Comparison of ENCODE assay signal across 8 cellular contexts in the genomic region with DNA sequence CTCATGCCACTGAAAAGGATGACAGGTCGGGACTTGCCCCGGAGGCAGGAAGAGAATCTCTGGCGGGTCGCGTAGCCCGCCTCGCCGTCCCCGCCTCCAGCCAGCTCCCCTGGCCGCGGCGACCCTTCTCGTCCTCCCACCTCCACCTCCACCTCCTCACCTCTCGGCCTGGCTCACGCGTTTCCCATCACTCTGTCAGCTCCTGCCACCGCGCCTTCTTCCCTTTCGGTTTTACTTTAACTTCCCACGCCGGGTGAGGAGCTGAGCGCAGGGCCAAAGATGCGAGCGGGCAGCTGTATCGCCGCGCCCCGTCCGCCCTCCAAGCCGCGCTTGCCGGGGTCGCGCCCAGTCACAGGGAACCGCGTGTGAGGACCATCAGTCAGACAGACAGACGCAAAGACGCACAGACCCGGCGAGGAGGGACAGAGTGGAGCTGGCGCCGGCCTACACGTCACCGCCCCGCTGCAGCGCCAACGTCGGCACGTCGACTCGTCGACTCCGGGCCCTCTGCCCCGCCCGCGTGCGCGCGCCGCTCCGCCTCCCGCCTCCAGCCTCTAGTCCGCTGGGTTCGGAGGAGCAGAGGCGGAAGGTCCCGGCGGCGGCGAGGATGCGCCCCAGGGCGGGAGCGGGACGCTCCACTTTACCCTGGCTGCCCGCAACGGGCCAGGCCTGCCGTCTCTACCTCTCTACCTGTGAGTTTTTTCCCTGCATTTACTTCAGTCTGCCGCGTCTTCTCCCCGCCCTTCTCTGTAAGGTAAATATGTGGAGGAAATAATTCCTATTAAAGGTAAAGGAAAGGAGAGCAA. TPM values are rescaled to one million over a fixed set of nuclear protein-coding genes. Genes with fewer than 3 reads are reported as not detected.
DNase-seq lines count a peak whose midpoint lies in the region; ATAC-seq and TF ChIP-seq lines count a peak whose summit lies in the region.

A gene with protein sequence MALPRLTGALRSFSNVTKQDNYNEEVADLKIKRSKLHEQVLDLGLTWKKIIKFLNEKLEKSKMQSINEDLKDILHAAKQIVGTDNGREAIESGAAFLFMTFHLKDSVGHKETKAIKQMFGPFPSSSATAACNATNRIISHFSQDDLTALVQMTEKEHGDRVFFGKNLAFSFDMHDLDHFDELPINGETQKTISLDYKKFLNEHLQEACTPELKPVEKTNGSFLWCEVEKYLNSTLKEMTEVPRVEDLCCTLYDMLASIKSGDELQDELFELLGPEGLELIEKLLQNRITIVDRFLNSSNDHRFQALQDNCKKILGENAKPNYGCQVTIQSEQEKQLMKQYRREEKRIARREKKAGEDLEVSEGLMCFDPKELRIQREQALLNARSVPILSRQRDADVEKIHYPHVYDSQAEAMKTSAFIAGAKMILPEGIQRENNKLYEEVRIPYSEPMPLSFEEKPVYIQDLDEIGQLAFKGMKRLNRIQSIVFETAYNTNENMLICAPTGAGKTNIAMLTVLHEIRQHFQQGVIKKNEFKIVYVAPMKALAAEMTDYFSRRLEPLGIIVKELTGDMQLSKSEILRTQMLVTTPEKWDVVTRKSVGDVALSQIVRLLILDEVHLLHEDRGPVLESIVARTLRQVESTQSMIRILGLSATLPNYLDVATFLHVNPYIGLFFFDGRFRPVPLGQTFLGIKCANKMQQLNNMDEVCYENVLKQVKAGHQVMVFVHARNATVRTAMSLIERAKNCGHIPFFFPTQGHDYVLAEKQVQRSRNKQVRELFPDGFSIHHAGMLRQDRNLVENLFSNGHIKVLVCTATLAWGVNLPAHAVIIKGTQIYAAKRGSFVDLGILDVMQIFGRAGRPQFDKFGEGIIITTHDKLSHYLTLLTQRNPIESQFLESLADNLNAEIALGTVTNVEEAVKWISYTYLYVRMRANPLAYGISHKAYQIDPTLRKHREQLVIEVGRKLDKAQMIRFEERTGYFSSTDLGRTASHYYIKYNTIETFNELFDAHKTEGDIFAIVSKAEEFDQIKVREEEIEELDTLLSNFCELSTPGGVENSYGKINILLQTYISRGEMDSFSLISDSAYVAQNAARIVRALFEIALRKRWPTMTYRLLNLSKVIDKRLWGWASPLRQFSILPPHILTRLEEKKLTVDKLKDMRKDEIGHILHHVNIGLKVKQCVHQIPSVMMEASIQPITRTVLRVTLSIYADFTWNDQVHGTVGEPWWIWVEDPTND (N-terminal part only) (minus strand): TSS at position 429 of the 806 bp plus-strand sequence. CDS start 13,332 bp downstream, outside the sequence.

- H3K4me3 ChIP-seq in GM23338 (peak within 1 kb of the TSS; percentile 74), RWPE2 (ENCODE audit: severe bottlenecking) (peak within 1 kb of the TSS; percentile 69), fibroblast of pulmonary artery (replicated peaks; ENCODE audit: low read depth, low read length) (peak within 1 kb of the TSS; percentile 86)

- ATAC-seq in GM23338 (peak; percentile 92), RWPE2 (ENCODE audit: low read depth) (peak; percentile 98)

- H3K9me2 ChIP-seq in GM23338 (ENCODE audit: insufficient read depth), result no peaks in the 10 kb centered on the region

- peak within 1 kb of the TSS; percentile 40; the same call in 1 of the 2 replicates for H2AFZ ChIP-seq in GM23338

- DNase-seq in EL, result peak; percentile 94
- peak; percentile 94 for DNase-seq in GM23338 (ENCODE audit: low spot score)
- DNase-seq in Kasumi-1 (lab: John Stamatoyannopoulos, UW), result peak; percentile 92 to 94
- DNase-seq in RWPE2 (ENCODE audit: low spot score), result peak; percentile 92
- DNase-seq in activated T-helper 2 cell treated with anti-CD3 and anti-CD28 coated beads, Interferon-gamma antibody, Interleukin-2, Interleukin-4, amounts not matched to agents 10 μg/mL and 5 μg/mL and 100 μg/mL, durations not matched to agents 14 hours and 24 hours and 36 hours (ENCODE audit: low spot score), result peak; percentile 89
- peak; percentile 92 for DNase-seq in fibroblast of pulmonary artery (ENCODE audit: low read depth)
- peak; percentile 91 for DNase-seq in nephron progenitor cell

- H4K20me1 ChIP-seq in GM23338 (replicated peaks; ENCODE audit: insufficient read depth), result no peaks in the 10 kb centered on the region

- H3K27ac ChIP-seq in GM23338 (ENCODE audit: low read depth), result peak within 1 kb of the TSS; percentile 78
- H3K27ac ChIP-seq in RWPE2 (ENCODE audit: poor library complexity, severe bottlenecking), result peak within 1 kb of the TSS; percentile 76

- intact Hi-C loops in activated T-helper 2 cell treated with anti-CD3 and anti-CD28 coated beads, Interferon-gamma antibody, Interleukin-2, Interleukin-4, amounts not matched to agents 10 μg/mL and 5 μg/mL and 100 μg/mL, durations not matched to agents 14 hours and 24 hours and 36 hours (cut with micrococcal nuclease), result no loop called here

- H3K36me3 ChIP-seq in GM23338 (ENCODE audit: insufficient read depth) (no peaks in the 10 kb centered on the region), RWPE2 (ENCODE audit: low read depth) (peaks cover 27% of the 10 kb centered on the region)

- no peaks in the 10 kb centered on the region; the same call in 1 of the 3 replicates for H3K36me3 Mint-ChIP-seq in GM23338 (ENCODE audit: low read depth)
- peaks cover 19% of the 10 kb centered on the region for H3K36me3 Mint-ChIP-seq in activated T-helper 2 cell treated with anti-CD3 and anti-CD28 coated beads, Interferon-gamma antibody, Interleukin-2, Interleukin-4, amounts not matched to agents 10 μg/mL and 5 μg/mL and 100 μg/mL, durations not matched to agents 14 hours and 24 hours and 36 hours (ENCODE audit: low read depth)
- peaks cover 12% of the 10 kb centered on the region for H3K36me3 Mint-ChIP-seq in nephron progenitor cell (ENCODE audit: low read depth)
- H3K36me3 Mint-ChIP-seq in stimulated activated naive CD8-positive, alpha-beta T cell treated with anti-CD3 and anti-CD28 coated beads, Interleukin-15, Interleukin-2, amounts not matched to agents 100 ng/mL and 50 ng/mL, for 24 hours (ENCODE audit: low read depth), result peaks cover 20% of the 10 kb centered on the region

- peaks cover 52% of the 10 kb centered on the region for H3K4me1 Mint-ChIP-seq in GM23338
- H3K4me1 Mint-ChIP-seq in activated T-helper 2 cell treated with anti-CD3 and anti-CD28 coated beads, Interferon-gamma antibody, Interleukin-2, Interleukin-4, amounts not matched to agents 10 μg/mL and 5 μg/mL and 100 μg/mL, durations not matched to agents 14 hours and 24 hours and 36 hours (ENCODE audit: low read depth), result peaks cover 39% of the 10 kb centered on the region
- H3K4me1 Mint-ChIP-seq in nephron progenitor cell, result peaks cover 55% of the 10 kb centered on the region
- H3K4me1 Mint-ChIP-seq in stimulated activated naive CD8-positive, alpha-beta T cell treated with anti-CD3 and anti-CD28 coated beads, Interleukin-15, Interleukin-2, amounts not matched to agents 100 ng/mL and 50 ng/mL, for 24 hours (ENCODE audit: low read depth), result peaks cover 55% of the 10 kb centered on the region

- no peaks in the 10 kb centered on the region; the same call in 1 of the 3 replicates for H3K9me3 Mint-ChIP-seq in GM23338
- peaks cover 3% of the 10 kb centered on the region for H3K9me3 Mint-ChIP-seq in activated T-helper 2 cell treated with anti-CD3 and anti-CD28 coated beads, Interferon-gamma antibody, Interleukin-2, Interleukin-4, amounts not matched to agents 10 μg/mL and 5 μg/mL and 100 μg/mL, durations not matched to agents 14 hours and 24 hours and 36 hours
- H3K9me3 Mint-ChIP-seq in nephron progenitor cell, result peaks cover 8% of the 10 kb centered on the region
- H3K9me3 Mint-ChIP-seq in stimulated activated naive CD8-positive, alpha-beta T cell treated with anti-CD3 and anti-CD28 coated beads, Interleukin-15, Interleukin-2, amounts not matched to agents 100 ng/mL and 50 ng/mL, for 24 hours, result no peaks in the 10 kb centered on the region

- H3K79me2 ChIP-seq in GM23338 (replicated peaks; ENCODE audit: insufficient read depth), result peaks cover 46% of the 10 kb centered on the region

- peak within 1 kb of the TSS; percentile 99 for H3K4me3 Mint-ChIP-seq in GM23338
- H3K4me3 Mint-ChIP-seq in activated T-helper 2 cell treated with anti-CD3 and anti-CD28 coated beads, Interferon-gamma antibody, Interleukin-2, Interleukin-4, amounts not matched to agents 10 μg/mL and 5 μg/mL and 100 μg/mL, durations not matched to agents 14 hours and 24 hours and 36 hours (ENCODE audit: low read depth), result peak within 1 kb of the TSS; percentile 100
- peak within 1 kb of the TSS; percentile 99 for H3K4me3 Mint-ChIP-seq in nephron progenitor cell
- peak within 1 kb of the TSS; percentile 99 for H3K4me3 Mint-ChIP-seq in stimulated activated naive CD8-positive, alpha-beta T cell treated with anti-CD3 and anti-CD28 coated beads, Interleukin-15, Interleukin-2, amounts not matched to agents 100 ng/mL and 50 ng/mL, for 24 hours

- H3K27me3 ChIP-seq in GM23338 (ENCODE audit: insufficient read depth) (no peaks in the 10 kb centered on the region), RWPE2 (ENCODE audit: insufficient read depth, poor library complexity, severe bottlenecking) (no peaks in the 10 kb centered on the region)

- TF ChIP-seq CTCF in GM23338 (conservative IDR thresholded peaks at IDR 0.05; ENCODE audit: low read depth in 2 of 2) (no peak), RWPE2 (IDR thresholded peaks at IDR 0.05; ENCODE audit: poor library complexity, severe bottlenecking) (no peak), fibroblast of pulmonary artery (IDR thresholded peaks at IDR 0.05; ENCODE audit: low read length, missing control alignments) (no peak), nephron progenitor cell (IDR thresholded peaks at IDR 0.05) (no peak)

- H3K4me1 ChIP-seq in GM23338 (ENCODE audit: insufficient read depth), result peaks cover 62% of the 10 kb centered on the region
- peaks cover 14% of the 10 kb centered on the region for H3K4me1 ChIP-seq in RWPE2 (ENCODE audit: insufficient read depth, poor library complexity, severe bottlenecking)

- H3K9me3 ChIP-seq in RWPE2 (ENCODE audit: severe bottlenecking), result no peaks in the 10 kb centered on the region

- H3K4me2 ChIP-seq in GM23338, result peak within 1 kb of the TSS; percentile 87

- H3K27me3 Mint-ChIP-seq in GM23338 (ENCODE audit: insufficient read depth, low read depth, poor library complexity), result peaks cover 6% of the 10 kb centered on the region
- peaks cover 1% of the 10 kb centered on the region for H3K27me3 Mint-ChIP-seq in activated T-helper 2 cell treated with anti-CD3 and anti-CD28 coated beads, Interferon-gamma antibody, Interleukin-2, Interleukin-4, amounts not matched to agents 10 μg/mL and 5 μg/mL and 100 μg/mL, durations not matched to agents 14 hours and 24 hours and 36 hours (ENCODE audit: low read depth)
- no peaks in the 10 kb centered on the region for H3K27me3 Mint-ChIP-seq in nephron progenitor cell (ENCODE audit: low read depth, poor library complexity)
- H3K27me3 Mint-ChIP-seq in stimulated activated naive CD8-positive, alpha-beta T cell treated with anti-CD3 and anti-CD28 coated beads, Interleukin-15, Interleukin-2, amounts not matched to agents 100 ng/mL and 50 ng/mL, for 24 hours, result peaks cover 4% of the 10 kb centered on the region

- no peaks in the 10 kb centered on the region for H3F3A ChIP-seq in GM23338 (replicated peaks; ENCODE audit: low read depth)

- H3K27ac Mint-ChIP-seq in GM23338 (peak within 1 kb of the TSS; percentile 94), nephron progenitor cell (peak within 1 kb of the TSS; percentile 100)
- H3K27ac Mint-ChIP-seq in activated T-helper 2 cell treated with anti-CD3 and anti-CD28 coated beads, Interferon-gamma antibody, Interleukin-2, Interleukin-4, amounts not matched to agents 10 μg/mL and 5 μg/mL and 100 μg/mL, durations not matched to agents 14 hours and 24 hours and 36 hours, result peak within 1 kb of the TSS; percentile 100
- H3K27ac Mint-ChIP-seq in stimulated activated naive CD8-positive, alpha-beta T cell treated with anti-CD3 and anti-CD28 coated beads, Interleukin-15, Interleukin-2, amounts not matched to agents 100 ng/mL and 50 ng/mL, for 24 hours, result peak within 1 kb of the TSS; percentile 99

RNA-seq across cellular contexts. Expression of the gene that starts here (rescaled TPM):
- total RNA-seq in GM23338 (2014; rRNA removed; shearing (Covaris generic)), result 92.9 and 95.9 TPM in 2 replicates
- polyA plus RNA-seq in GM23338 (2016; fragmentation: Nextera tagmentation; extraction: Ambion mirVana), result 96.7 and 129 TPM in 2 replicates
- 62.9 and 63.5 TPM in 2 replicates for total RNA-seq in activated T-helper 2 cell treated with anti-CD3 and anti-CD28 coated beads, Interferon-gamma antibody, Interleukin-2, Interleukin-4, amounts not matched to agents 10 μg/mL and 5 μg/mL and 100 μg/mL, durations not matched to agents 14 hours and 24 hours and 36 hours

Comparison
In these comparisons a context has a peak if more than half of its experiments do, and no peak if none do; other contexts are left out.
1. Peak in every context shown above with its lines: DNase-seq, ATAC-seq, H3K4me3 ChIP-seq and H3K27ac ChIP-seq.